Comparison of ENCODE assay signal across 27 cellular contexts in the genomic region with DNA sequence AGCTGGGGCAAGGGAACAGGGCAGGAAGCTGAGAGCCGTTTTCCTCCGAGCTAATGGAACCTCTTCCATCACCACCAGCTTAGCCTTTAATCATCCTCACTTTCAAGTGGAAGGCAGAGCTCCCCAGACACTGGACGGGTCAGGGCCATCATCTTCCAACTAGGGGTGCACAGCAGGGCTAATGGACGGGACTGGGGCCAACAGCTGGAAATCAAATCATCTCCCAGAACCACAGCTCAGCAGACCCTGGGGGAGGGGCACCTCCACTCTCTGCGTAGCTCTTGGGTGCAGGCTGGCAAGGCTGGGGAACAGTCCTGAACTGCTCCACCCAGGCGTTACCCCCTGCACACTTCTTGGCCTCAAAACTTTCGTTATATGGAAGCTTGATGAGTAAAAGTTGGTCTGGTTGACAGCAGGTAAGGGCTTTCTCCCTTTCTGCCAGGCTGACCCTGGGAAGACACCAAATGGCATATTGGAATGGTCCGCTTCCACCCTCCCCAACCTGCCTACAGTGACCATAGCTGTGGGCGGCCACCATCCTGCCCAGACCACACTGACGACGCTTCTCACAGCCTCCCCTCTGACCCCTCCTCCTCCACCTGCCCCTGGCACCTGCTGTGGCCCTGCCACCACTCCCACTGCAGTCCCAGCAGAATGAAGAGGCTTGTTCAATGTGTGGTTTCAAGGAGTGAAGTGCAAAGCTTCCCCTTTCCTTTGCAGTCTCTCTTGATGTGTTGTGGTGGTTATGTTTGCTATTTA. TPM values are rescaled to one million over a fixed set of nuclear protein-coding genes. Genes with fewer than 3 reads are reported as not detected.
"Had no signal": no experiment of that assay in that cellular context is flagged by ENCODE, and none has a peak within 500 bp of the region (broad histone marks: within the 10 kb centered on the region; RNA-seq: fewer than 3 reads in every experiment).

No MANE protein-coding gene starts in this region.

- H3K27me3 ChIP-seq: testis had no signal

- H2AFZ ChIP-seq: hepatocyte had no signal

- H3K9me3 ChIP-seq: left lung, prostate gland, testis had no signal

- H3K36me3 ChIP-seq: left lung, prostate gland had no signal

- DNase-seq: activated B cell treated with CpG ODN at 0.5 μM for 24 hours; activated CD4-positive, alpha-beta T cell treated with anti-CD3 and anti-CD28 coated beads for 36 hours; activated CD4-positive, alpha-beta T cell treated with anti-CD3 and anti-CD28 coated beads, Interleukin-2, amount 50 U/mL, for 4 hours; activated CD8-positive, alpha-beta memory T cell treated with anti-CD3 and anti-CD28 coated beads, Interleukin-2, amount 50 U/mL, for 48 hours; activated naive CD4-positive, alpha-beta T cell treated with Interleukin-2 at 50 U/mL for 16 hours; activated naive CD8-positive, alpha-beta T cell treated with anti-CD3 and anti-CD28 coated beads for 36 hours; activated T-cell treated with anti-CD3 and anti-CD28 coated beads, Interleukin-2, amount 50 U/mL, for 48 hours; central memory CD4-positive, alpha-beta T cell; dorsolateral prefrontal cortex; effector memory CD8-positive, alpha-beta T cell; glutamatergic neuron; immature natural killer cell; kidney glomerular epithelial cell; left lung; natural killer cell; stimulated activated CD4-positive, alpha-beta T cell treated with anti-CD3 and anti-CD28 coated beads, Interleukin-4, amount 100 ng/mL, for 1 hour; stimulated activated naive CD4-positive, alpha-beta T cell; T1000; testis; trophoblast cell had no signal

- H3K4me2 ChIP-seq: hepatocyte had no signal

- H3K4me1 ChIP-seq: left lung, testis had no signal

- FAIRE-seq: astrocyte, colon, endothelial cell of umbilical vein, frontal cortex had no signal

- H3K27ac ChIP-seq: dorsolateral prefrontal cortex, hepatocyte, left lung, prostate gland, testis had no signal

- H3K4me3 ChIP-seq: dorsolateral prefrontal cortex, hepatocyte, left lung, lung, prostate gland, testis had no signal

- H3K79me2 ChIP-seq: hepatocyte had no signal

RNA-seq across cellular contexts. Expression of a gene that starts 51.7 kb away (rescaled TPM):
- total RNA-seq: activated B cell treated with CpG ODN at 0.5 μM for 24 hours; activated naive CD8-positive, alpha-beta T cell treated with anti-CD3 and anti-CD28 coated beads for 36 hours had no signal
- polyA plus RNA-seq: hepatocyte had no signal
